ENCODE assay signal across 8 cellular contexts in genomic region chr11:27471588-27472397, GRCh38. TPM values are rescaled to one million over a fixed set of nuclear protein-coding genes. Genes with fewer than 3 reads are reported as not detected.
A peak's percentile ranks its signal among the peaks of the same experiment; 100 is the strongest.
DNase-seq lines count a peak whose midpoint lies in the region; ATAC-seq and TF ChIP-seq lines count a peak whose summit lies in the region.

No MANE protein-coding gene starts in this region.

- peaks cover 0 to 2% (median 0%) of the 10 kb centered on the region in 7 donors for H3K9me3 Mint-ChIP-seq in CD4-positive, CD25-positive, alpha-beta regulatory T cell
- H3K9me3 Mint-ChIP-seq in stimulated activated memory B cell treated with anti-CD40 and anti-IgM and Interleukin-4, amounts not matched to agents 10 μg/mL and 1 μg/mL and 100 μg/mL, for 72 hours = no peaks in the 10 kb centered on the region

- no peak for TF ChIP-seq RAD21 in liver (IDR thresholded peaks at IDR 0.05)

- H4K20me1 ChIP-seq in SU-DHL-6 (ENCODE audit: low read depth, low read length) = no peaks in the 10 kb centered on the region

- no peaks in the 10 kb centered on the region for H3K79me2 ChIP-seq in SU-DHL-6 (ENCODE audit: insufficient read depth, low read length)

- H2AFZ ChIP-seq in SU-DHL-6 (ENCODE audit: low read depth, low read length, severe bottlenecking) = peak overlapping the region; percentile 51

- peak overlapping the region in 2 of 3 donors; percentile 0 to 67 for H3K27ac Mint-ChIP-seq in CD4-positive, CD25-positive, alpha-beta regulatory T cell
- peak overlapping the region; percentile 54 for H3K27ac Mint-ChIP-seq in stimulated activated memory B cell treated with anti-CD40 and anti-IgM and Interleukin-4, amounts not matched to agents 10 μg/mL and 1 μg/mL and 100 μg/mL, for 72 hours

- H3K4me2 ChIP-seq in SU-DHL-6 (ENCODE audit: low read depth, low read length, poor library complexity, severe bottlenecking) = peak overlapping the region; percentile 44

- H3K4me1 Mint-ChIP-seq in CD4-positive, CD25-positive, alpha-beta regulatory T cell = peaks cover 4 to 23% (median 11%) of the 10 kb centered on the region in 4 donors
- H3K4me1 Mint-ChIP-seq in stimulated activated memory B cell treated with anti-CD40 and anti-IgM and Interleukin-4, amounts not matched to agents 10 μg/mL and 1 μg/mL and 100 μg/mL, for 72 hours = peaks cover 23% of the 10 kb centered on the region

- peak overlapping the region; percentile 49 to 93 (median 88) for H3K4me3 Mint-ChIP-seq in CD4-positive, CD25-positive, alpha-beta regulatory T cell
- peak overlapping the region; percentile 85 for H3K4me3 Mint-ChIP-seq in stimulated activated memory B cell treated with anti-CD40 and anti-IgM and Interleukin-4, amounts not matched to agents 10 μg/mL and 1 μg/mL and 100 μg/mL, for 72 hours

- peaks cover 59% of the 10 kb centered on the region for H3K27me3 Mint-ChIP-seq in CD4-positive, CD25-positive, alpha-beta regulatory T cell
- H3K27me3 Mint-ChIP-seq in stimulated activated memory B cell treated with anti-CD40 and anti-IgM and Interleukin-4, amounts not matched to agents 10 μg/mL and 1 μg/mL and 100 μg/mL, for 72 hours = no peaks in the 10 kb centered on the region

- peak overlapping the region; percentile 51 for H3K4me3 ChIP-seq in CD4-positive, CD25-positive, alpha-beta regulatory T cell (ENCODE audit: low read depth, low read length)
- H3K4me3 ChIP-seq in SU-DHL-6 (ENCODE audit: insufficient read depth, low read length, poor library complexity, severe bottlenecking) (peak overlapping the region; percentile 36), coronary artery (peak overlapping the region; percentile 93), liver (ENCODE audit: low read depth in 1 of 3, low read length in 3 of 3) (peak overlapping the region; percentile 72 to 96 (median 81))

- under 1% methylated on average over 78 of the region's 79 CpGs for WGBS in liver

- H3K27me3 ChIP-seq in CD4-positive, CD25-positive, alpha-beta regulatory T cell (ENCODE audit: control insufficient read depth, insufficient read depth, low read length) = peaks cover 20% of the 10 kb centered on the region
- H3K27me3 ChIP-seq in SU-DHL-6 (ENCODE audit: low read length) (no peaks in the 10 kb centered on the region), liver (ENCODE audit: control insufficient read depth in 4 of 4, insufficient read depth in 4 of 4, low read length in 3 of 4) (no peaks in the 10 kb centered on the region)

- H3K27ac ChIP-seq in CD4-positive, CD25-positive, alpha-beta regulatory T cell (ENCODE audit: insufficient read depth, low read length, poor library complexity, severe bottlenecking) = no peak overlapping the region
- H3K27ac ChIP-seq in SU-DHL-6 (ENCODE audit: low read depth, low read length) (no peak overlapping the region), coronary artery (peak overlapping the region; percentile 80 to 88), liver (ENCODE audit: low read depth in 1 of 2, low read length in 2 of 2) (peak overlapping the region; percentile 87 to 92)

- H3K9ac ChIP-seq in SU-DHL-6 (ENCODE audit: low read length) (peak overlapping the region; percentile 37), liver (ENCODE audit: low read depth in 1 of 2, low read length in 2 of 2) (peak overlapping the region; percentile 57 to 59)

- no peaks in the 10 kb centered on the region for H3F3A ChIP-seq in SU-DHL-6 (ENCODE audit: insufficient read depth)

- no peaks in the 10 kb centered on the region for H3K9me2 ChIP-seq in SU-DHL-6 (replicated peaks; ENCODE audit: insufficient read depth, low read length)

- no peaks in the 10 kb centered on the region for H3K36me3 Mint-ChIP-seq in CD4-positive, CD25-positive, alpha-beta regulatory T cell
- no peaks in the 10 kb centered on the region for H3K36me3 Mint-ChIP-seq in stimulated activated memory B cell treated with anti-CD40 and anti-IgM and Interleukin-4, amounts not matched to agents 10 μg/mL and 1 μg/mL and 100 μg/mL, for 72 hours

- H3K36me3 ChIP-seq in CD4-positive, CD25-positive, alpha-beta regulatory T cell (ENCODE audit: control insufficient read depth, insufficient read depth, low read length) = no peaks in the 10 kb centered on the region
- no peaks in the 10 kb centered on the region for H3K36me3 ChIP-seq in SU-DHL-6 (ENCODE audit: low read length)
- no peaks in the 10 kb centered on the region for H3K36me3 ChIP-seq in liver (ENCODE audit: control insufficient read depth in 4 of 4, insufficient read depth in 3 of 4, low read depth in 1 of 4, low read length in 3 of 4)

- DNase-seq in CD4-positive, CD25-positive, alpha-beta regulatory T cell = peak; percentile 4 to 13 (median 7)
- DNase-seq in coronary artery (ENCODE audit: low spot score) (no peak), GM19238 (ENCODE audit: insufficient read length, low spot score) (no peak)

- peaks cover 11% of the 10 kb centered on the region for H3K4me1 ChIP-seq in CD4-positive, CD25-positive, alpha-beta regulatory T cell (ENCODE audit: control insufficient read depth, insufficient read depth, low read length, poor library complexity, severe bottlenecking)
- H3K4me1 ChIP-seq in liver (ENCODE audit: control insufficient read depth in 4 of 4, insufficient read depth in 4 of 4, low read length in 3 of 4) = peaks cover 2 to 40% (median 29%) of the 10 kb centered on the region in 4 donors

- ATAC-seq in CD4-positive, CD25-positive, alpha-beta regulatory T cell (ENCODE audit: low read depth in 2 of 2) = peak; percentile 46 to 53
- ATAC-seq in GM19035 (IDR thresholded peaks at IDR 0.05; ENCODE audit: unreplicated experiment) = peak; percentile 53
- ATAC-seq in HG03280 (IDR thresholded peaks at IDR 0.05; ENCODE audit: unreplicated experiment) = peak; percentile 52
- peak; percentile 73 for ATAC-seq in stimulated activated memory B cell treated with anti-CD40 and anti-IgM and Interleukin-4, amounts not matched to agents 10 μg/mL and 1 μg/mL and 100 μg/mL, for 72 hours

- TF ChIP-seq CTCF in SU-DHL-6 (IDR thresholded peaks at IDR 0.05; ENCODE audit: insufficient read depth, low read length, poor library complexity, severe bottlenecking) = no peak
- TF ChIP-seq CTCF in coronary artery (IDR thresholded peaks at IDR 0.05) = no peak
- no peak for TF ChIP-seq CTCF in liver (IDR thresholded peaks at IDR 0.05; ENCODE audit: low read depth, low read length, missing input control)

- H3K9me3 ChIP-seq in CD4-positive, CD25-positive, alpha-beta regulatory T cell (ENCODE audit: control insufficient read depth in 2 of 2, low read length in 2 of 2) = no peaks in the 10 kb centered on the region
- no peaks in the 10 kb centered on the region for H3K9me3 ChIP-seq in SU-DHL-6 (ENCODE audit: insufficient read depth, low read length)
- H3K9me3 ChIP-seq in liver (ENCODE audit: control insufficient read depth in 4 of 4, low read length in 3 of 4) = no peaks in the 10 kb centered on the region

TF ChIP-seq in liver, 16 proteins besides CTCF, POLR2A, EP300 and RAD21 (continues in another document):
- TF ChIP-seq HNF4A (conservative IDR thresholded peaks at IDR 0.05) (no peak), ATF3 (IDR thresholded peaks at IDR 0.05) (no peak), MAX (IDR thresholded peaks at IDR 0.05) (no peak), ZBTB33 (IDR thresholded peaks at IDR 0.05) (no peak), RXRA (IDR thresholded peaks at IDR 0.05) (no peak), TAF1 (conservative IDR thresholded peaks at IDR 0.05) (no peak)

RNA-seq across cellular contexts. Expression of gene LGR4, which starts 0.8 kb away (rescaled TPM):
- total RNA-seq in CD4-positive, CD25-positive, alpha-beta regulatory T cell = 2.7 TPM
- polyA plus RNA-seq in CD4-positive, CD25-positive, alpha-beta regulatory T cell = under 1 TPM in 3 of 4 donors, not detected in 1; 0.27 to 0.60 (median 0.30) TPM
- 10 to 100 TPM; 64.7 to 95.3 TPM for total RNA-seq in liver
- 10 to 100 TPM; 13.7 to 20.4 TPM for polyA plus RNA-seq in liver

RNA-seq across cellular contexts. Expression of gene LIN7C, which starts 34.8 kb away (rescaled TPM):
- 20.3 TPM for total RNA-seq in CD4-positive, CD25-positive, alpha-beta regulatory T cell
- 10 to 100 TPM; 10.3 to 15.6 (median 12.1) TPM for polyA plus RNA-seq in CD4-positive, CD25-positive, alpha-beta regulatory T cell
- 10 to 100 TPM; 37.7 to 43.7 TPM for total RNA-seq in liver
- 10 to 100 TPM in 1 of 2 donors, 1 to 10 TPM in 1; 5.2 to 14.0 TPM for polyA plus RNA-seq in liver

Comparison
In these comparisons a context has a peak if more than half of its experiments do, and no peak if none do; other contexts are left out.
1. DNase-seq: peak in CD4-positive, CD25-positive, alpha-beta regulatory T cell (3 of 3); none in coronary artery (single experiment) and GM19238 (single experiment).
2. H3K27ac ChIP-seq: peak in coronary artery (2 of 2) and liver (2 of 2); none in CD4-positive, CD25-positive, alpha-beta regulatory T cell (single experiment) and SU-DHL-6 (single experiment).
3. H3K4me3 ChIP-seq: peak in every context shown above with its lines; median percentile 93 in coronary artery; 81 in liver; 51 in CD4-positive, CD25-positive, alpha-beta regulatory T cell; 36 in SU-DHL-6.
4. RNA of gene LGR4, which starts 0.8 kb away (total RNA-seq): 64.7 to 95.3 TPM in liver; 2.7 TPM in CD4-positive, CD25-positive, alpha-beta regulatory T cell (single experiment); every median in the first group is over 10 times any median in the second.
5. Peak in every context shown above with its lines, with median percentiles within 50 percentile points of each other: ATAC-seq.